ENCODE assay signal across 13 cellular contexts in the genomic region with DNA sequence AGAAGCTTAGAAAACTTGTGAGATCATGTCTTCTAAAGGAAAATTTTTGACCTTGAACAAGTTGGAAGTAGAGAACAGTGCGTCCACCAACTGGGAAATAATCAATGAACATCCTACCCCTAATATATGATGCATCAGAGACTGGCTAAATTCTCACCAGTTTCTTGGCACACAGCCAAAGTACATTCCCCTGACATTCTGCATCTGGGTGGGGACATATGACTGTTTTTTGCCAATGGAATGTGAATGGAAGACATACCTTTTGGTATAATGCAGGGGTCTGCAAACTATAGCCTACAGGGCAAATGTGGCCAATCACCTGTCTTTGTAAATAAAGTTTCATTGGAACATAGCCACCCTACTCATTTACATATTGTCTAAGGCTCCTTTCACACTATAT.
DNase-seq lines count a peak whose midpoint lies in the region; ATAC-seq, FAIRE-seq and TF ChIP-seq lines count a peak whose summit lies in the region.
"Had no signal": no experiment of that assay in that cellular context is flagged by ENCODE, and none has a peak within 500 bp of the region (broad histone marks: within the 10 kb centered on the region; RNA-seq: fewer than 3 reads in every experiment).

No MANE protein-coding gene starts in this region.

- TF ChIP-seq EP300 in HepG2 (IDR thresholded peaks at IDR 0.05; ENCODE audit: low read depth in 2 of 2, low read length in 2 of 2) = no peak
- TF ChIP-seq EP300 in HepG2 (CRISPR knock-in tag; IDR thresholded peaks at IDR 0.05; ENCODE audit: borderline replicate concordance) = no peak

- H4K20me1 ChIP-seq in HepG2 (ENCODE audit: insufficient read depth, low read length) (no peaks in the 10 kb centered on the region), PC-3 (ENCODE audit: low read length) (no peaks in the 10 kb centered on the region), smooth muscle cell (ENCODE audit: low read depth) (no peaks in the 10 kb centered on the region)

- no peaks in the 10 kb centered on the region for H3K9me3 ChIP-seq in HepG2 (ENCODE audit: low read length)
- H3K9me3 ChIP-seq in right lobe of liver = no peaks in the 10 kb centered on the region
- no peaks in the 10 kb centered on the region for H3K9me3 ChIP-seq in PC-3 (ENCODE audit: low read length)
- no peaks in the 10 kb centered on the region for H3K9me3 ChIP-seq in smooth muscle cell (replicated peaks; ENCODE audit: low read depth)

- H2AFZ ChIP-seq in HepG2 (ENCODE audit: low read length) (no peak overlapping the region), PC-3 (ENCODE audit: low read length) (no peak overlapping the region), smooth muscle cell (ENCODE audit: low read depth) (no peak overlapping the region)

- H3K36me3 ChIP-seq in HepG2 (replicated peaks in 1 of 2; ENCODE audit: control insufficient read depth in 1 of 2, insufficient read depth in 2 of 2, low read length in 2 of 2) (no peaks in the 10 kb centered on the region), right lobe of liver (no peaks in the 10 kb centered on the region), PC-3 (ENCODE audit: low read depth, low read length) (no peaks in the 10 kb centered on the region), smooth muscle cell (ENCODE audit: low read depth) (no peaks in the 10 kb centered on the region)

- H3F3A ChIP-seq in PC-3 (ENCODE audit: low read length, unreplicated experiment) (peaks cover 12% of the 10 kb centered on the region), smooth muscle cell (ENCODE audit: low read depth) (no peaks in the 10 kb centered on the region)

- TF ChIP-seq CTCF in HepG2 (CRISPR knock-in tag; IDR thresholded peaks at IDR 0.05) (no peak), right lobe of liver (IDR thresholded peaks at IDR 0.05) (no peak), PC-3 (conservative IDR thresholded peaks at IDR 0.05; ENCODE audit: low read depth, low read length) (no peak), epithelial cell of esophagus (IDR thresholded peaks at IDR 0.05; ENCODE audit: insufficient read depth, low read depth, low read length, missing control alignments) (no peak), smooth muscle cell (IDR thresholded peaks at IDR 0.05; ENCODE audit: borderline replicate concordance, insufficient read depth, poor library complexity, severe bottlenecking) (no peak)

- intact Hi-C loops in HepG2 (cut with micrococcal nuclease; ENCODE audit: unreplicated experiment) (no loop called here), right lobe of liver (cut with DNase I) (no loop called here), PC-3 (cut with micrococcal nuclease) (loop anchor here (5.0 kb wide), 3 partner anchors 63 to 743 kb away; no protein-coding TSS in a partner anchor)

- CTCF ChIA-PET in HepG2 (lab: Yijun Ruan, JAX; ENCODE audit: low intra/inter-chr PET ratio, low total read pairs) (no interaction called here), PC-3 (lab: Charles Lee) (interaction anchor here (0.6 kb wide), 1 partner anchor 25 kb away, joined by 3 read pairs; no protein-coding TSS in a partner anchor)

- 44% methylated on average over 1 of the region's 1 CpG for WGBS in HepG2 (ENCODE audit: low lambda C conversion rate)
- 64% methylated on average over 1 of the region's 1 CpG for WGBS in right lobe of liver (ENCODE audit: insufficient coverage, low coverage, low lambda C conversion rate, missing lambda C conversion rate)
- WGBS in smooth muscle cell (ENCODE audit: low lambda C conversion rate) = 96% methylated on average over 1 of the region's 1 CpG

- no peak overlapping the region for H3K27ac ChIP-seq in HepG2 (ENCODE audit: extremely low read length, insufficient read depth, low read length)
- H3K27ac ChIP-seq in right lobe of liver = no peak overlapping the region
- H3K27ac ChIP-seq in PC-3 (ENCODE audit: low read length) = peak overlapping the region; percentile 96
- no peak overlapping the region for H3K27ac ChIP-seq in smooth muscle cell (ENCODE audit: low read depth)

- H3K9ac ChIP-seq in HepG2 (ENCODE audit: insufficient read depth, low read depth, low read length) (no peak overlapping the region), PC-3 (ENCODE audit: low read length) (peak overlapping the region; percentile 63), smooth muscle cell (ENCODE audit: low read depth) (no peak overlapping the region)

- TF ChIP-seq RAD21 in HepG2 (CRISPR knock-in tag; IDR thresholded peaks at IDR 0.05) = no peak

- FAIRE-seq in HepG2 (lab: Jason Lieb, UNC) = no peak

- H3K9me2 ChIP-seq in PC-3 (replicated peaks; ENCODE audit: low read length) = no peaks in the 10 kb centered on the region

- DNase-seq in HepG2 (ENCODE audit: low spot score) (no peak), right lobe of liver (no peak), PC-3 (peak; percentile 84), epithelial cell of esophagus (ENCODE audit: low read depth) (peak; percentile 53), smooth muscle cell (lab: John Stamatoyannopoulos, UW; ENCODE audit: unreplicated experiment) (no peak), retina (no peak)
- DNase-seq in NK-92 treated with Interleukin-12 subunit alpha and Interleukin-12 subunit beta, amount 100 ng/mL, for 24 hours (lab: John Stamatoyannopoulos, UW) = no peak
- DNase-seq in activated CD8-positive, alpha-beta memory T cell treated with anti-CD3 and anti-CD28 coated beads, Interleukin-2, amount 50 U/mL, for 4 hours = no peak
- DNase-seq: GF-D8, NCI-H1092, NCI-H1694 treated with DMSO at 0.1 percent for 48 hours, NCI-H2171 had no signal

- H3K4me3 ChIP-seq in HepG2 (replicated peaks in 1 of 3; ENCODE audit: insufficient read depth in 1 of 3, low read depth in 2 of 3, low read length in 3 of 3) = no peak overlapping the region
- no peak overlapping the region for H3K4me3 ChIP-seq in right lobe of liver
- H3K4me3 ChIP-seq in PC-3 (ENCODE audit: low read length) = no peak overlapping the region
- H3K4me3 ChIP-seq in epithelial cell of esophagus (ENCODE audit: low read length) = no peak overlapping the region
- H3K4me3 ChIP-seq in smooth muscle cell = no peak overlapping the region

- H3K4me1 ChIP-seq in HepG2 (ENCODE audit: insufficient read depth, low read length) (peaks cover 12% of the 10 kb centered on the region), right lobe of liver (peaks cover 0 to 4% (median 0%) of the 10 kb centered on the region in 4 donors), PC-3 (ENCODE audit: insufficient read depth, low read length) (peaks cover 79% of the 10 kb centered on the region), smooth muscle cell (ENCODE audit: low read depth) (peaks cover 7% of the 10 kb centered on the region)

- H3K27me3 ChIP-seq in HepG2 (ENCODE audit: control insufficient read depth in 1 of 2, insufficient read depth in 2 of 2, low read length in 2 of 2) (no peaks in the 10 kb centered on the region), right lobe of liver (no peaks in the 10 kb centered on the region), PC-3 (ENCODE audit: low read length) (no peaks in the 10 kb centered on the region), smooth muscle cell (ENCODE audit: low read depth) (no peaks in the 10 kb centered on the region)

- ATAC-seq in HepG2 (no peak), right lobe of liver (no peak), PC-3 (no peak)
- ATAC-seq: HCT116 had no signal

- TF ChIP-seq POLR2A in HepG2 (IDR thresholded peaks at IDR 0.05; ENCODE audit: insufficient read depth in 1 of 2, low read depth in 2 of 2, low read length in 2 of 2) (no peak), right lobe of liver (IDR thresholded peaks at IDR 0.05) (no peak)

- in situ Hi-C loops in HepG2 (cut with HindIII; ENCODE audit: extremely low pct_ligation_motif_present, low pct_unique_long_range_greater_than_20kb) = loop anchor here (5.0 to 10.0 kb wide), 2 partner anchors 743 to 1021 kb away; no protein-coding TSS in a partner anchor

- H3K79me2 ChIP-seq in HepG2 (ENCODE audit: insufficient read depth, low read length) (no peaks in the 10 kb centered on the region), PC-3 (ENCODE audit: low read length) (no peaks in the 10 kb centered on the region), smooth muscle cell (ENCODE audit: low read depth) (no peaks in the 10 kb centered on the region)

- H3K4me2 ChIP-seq in HepG2 (ENCODE audit: low read depth, low read length) (no peak overlapping the region), PC-3 (ENCODE audit: low read length) (peak overlapping the region; percentile 45), smooth muscle cell (no peak overlapping the region)

- BruUV-seq in HepG2 (replicated peaks; lab: Mats Ljungman, UMichigan) (no TSS peak), PC-3 (replicated peaks; lab: Mats Ljungman, UMichigan) (no TSS peak)

- POLR2A ChIA-PET in HepG2 (lab: Yijun Ruan, JAX) (no interaction called here), PC-3 (lab: Charles Lee; ENCODE audit: unreplicated experiment) (interaction anchor here (0.6 kb wide), 1 partner anchor 72 kb away, joined by 3 read pairs; no protein-coding TSS in a partner anchor)

TF ChIP-seq in HepG2, 621 proteins besides CTCF, POLR2A, EP300 and RAD21:
- TF ChIP-seq ZNF776 (CRISPR knock-in tag; IDR thresholded peaks at IDR 0.05) (no peak), LCORL (IDR thresholded peaks at IDR 0.05) (peak; percentile 92), LCORL (CRISPR knock-in tag; IDR thresholded peaks at IDR 0.05) (no peak), ZFP82 (CRISPR knock-in tag; IDR thresholded peaks at IDR 0.05; ENCODE audit: borderline replicate concordance) (no peak)
- TF ChIP-seq, protein P1, sequence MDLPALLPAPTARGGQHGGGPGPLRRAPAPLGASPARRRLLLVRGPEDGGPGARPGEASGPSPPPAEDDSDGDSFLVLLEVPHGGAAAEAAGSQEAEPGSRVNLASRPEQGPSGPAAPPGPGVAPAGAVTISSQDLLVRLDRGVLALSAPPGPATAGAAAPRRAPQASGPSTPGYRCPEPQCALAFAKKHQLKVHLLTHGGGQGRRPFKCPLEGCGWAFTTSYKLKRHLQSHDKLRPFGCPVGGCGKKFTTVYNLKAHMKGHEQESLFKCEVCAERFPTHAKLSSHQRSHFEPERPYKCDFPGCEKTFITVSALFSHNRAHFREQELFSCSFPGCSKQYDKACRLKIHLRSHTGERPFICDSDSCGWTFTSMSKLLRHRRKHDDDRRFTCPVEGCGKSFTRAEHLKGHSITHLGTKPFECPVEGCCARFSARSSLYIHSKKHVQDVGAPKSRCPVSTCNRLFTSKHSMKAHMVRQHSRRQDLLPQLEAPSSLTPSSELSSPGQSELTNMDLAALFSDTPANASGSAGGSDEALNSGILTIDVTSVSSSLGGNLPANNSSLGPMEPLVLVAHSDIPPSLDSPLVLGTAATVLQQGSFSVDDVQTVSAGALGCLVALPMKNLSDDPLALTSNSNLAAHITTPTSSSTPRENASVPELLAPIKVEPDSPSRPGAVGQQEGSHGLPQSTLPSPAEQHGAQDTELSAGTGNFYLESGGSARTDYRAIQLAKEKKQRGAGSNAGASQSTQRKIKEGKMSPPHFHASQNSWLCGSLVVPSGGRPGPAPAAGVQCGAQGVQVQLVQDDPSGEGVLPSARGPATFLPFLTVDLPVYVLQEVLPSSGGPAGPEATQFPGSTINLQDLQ (CRISPR knock-in tag; IDR thresholded peaks at IDR 0.05) = no peak

Comparison
In these comparisons a context has a peak if more than half of its experiments do, and no peak if none do; other contexts are left out.
1. DNase-seq: peak in PC-3 (single experiment) and epithelial cell of esophagus (single experiment); none in HepG2 (single experiment), right lobe of liver (0 of 3), NK-92 treated with Interleukin-12 subunit alpha and Interleukin-12 subunit beta, amount 100 ng/mL, for 24 hours (single experiment), smooth muscle cell (single experiment), activated CD8-positive, alpha-beta memory T cell treated with anti-CD3 and anti-CD28 coated beads, Interleukin-2, amount 50 U/mL, for 4 hours (single experiment) and retina (single experiment).